ENCODE assay signal across 26 cellular contexts in genomic region chr5:13956441-13956840, GRCh38. TPM values are rescaled to one million over a fixed set of nuclear protein-coding genes. Genes with fewer than 3 reads are reported as not detected.
"Had no signal": no experiment of that assay in that cellular context is flagged by ENCODE, and none has a peak within 500 bp of the region (broad histone marks: within the 10 kb centered on the region; RNA-seq: fewer than 3 reads in every experiment).

No MANE protein-coding gene starts in this region.

- H3K4me1 ChIP-seq: adrenal gland, ascending aorta, breast epithelium, colonic mucosa, esophagus muscularis mucosa, left lung, tibial nerve had no signal

- H3K27ac ChIP-seq: adrenal gland, ascending aorta, breast epithelium, colonic mucosa, dorsolateral prefrontal cortex, esophagus muscularis mucosa, left lung, neutrophil, ovary, tibial nerve, WERI-Rb-1 had no signal

- H3K27me3 Mint-ChIP-seq: activated T-helper 17 cell treated with anti-CD3 and anti-CD28 coated beads, Interleukin-2, amount 50 U/mL, for 72 hours; effector memory CD8-positive, alpha-beta T cell had no signal

- H3K9me3 ChIP-seq: adrenal gland, ascending aorta, breast epithelium, colonic mucosa, esophagus muscularis mucosa, left lung, neutrophil, ovary, tibial nerve had no signal

- H3K36me3 Mint-ChIP-seq: activated naive CD8-positive, alpha-beta T cell; natural killer cell; stimulated activated effector memory CD8-positive, alpha-beta T cell treated with anti-CD3 and anti-CD28 coated beads, Interleukin-12 subunit alpha, Interleukin-12 subunit beta, amount 100 ng/mL, for 72 hours had no signal

- ATAC-seq: activated T-helper 17 cell treated with anti-CD3 and anti-CD28 coated beads, Interleukin-2, amount 50 U/mL, for 72 hours; effector memory CD8-positive, alpha-beta T cell; stimulated activated effector memory CD8-positive, alpha-beta T cell treated with anti-CD3 and anti-CD28 coated beads, Interleukin-12 subunit alpha, Interleukin-12 subunit beta, amount 100 ng/mL, for 72 hours had no signal

- H3K27me3 ChIP-seq: adrenal gland, ascending aorta, breast epithelium, colonic mucosa, left lung, ovary, tibial nerve had no signal

- H3K9me3 Mint-ChIP-seq: activated T-cell treated with anti-CD3 and anti-CD28 coated beads, Interleukin-2, amount 50 U/mL, for 24 hours; effector memory CD8-positive, alpha-beta T cell; stimulated activated naive CD8-positive, alpha-beta T cell treated with anti-CD3 and anti-CD28 coated beads, Interleukin-15, amount 100 ng/mL, for 72 hours; T-helper 2 cell treated with Interferon-gamma antibody and Interleukin-4, amounts not matched to agents 5 μg/mL and 100 μg/mL, for 36 hours had no signal

- H3K4me1 Mint-ChIP-seq: activated T-helper 17 cell treated with anti-CD3 and anti-CD28 coated beads, Interleukin-2, amount 50 U/mL, for 72 hours; central memory CD8-positive, alpha-beta T cell; natural killer cell; stimulated activated effector memory CD8-positive, alpha-beta T cell treated with anti-CD3 and anti-CD28 coated beads, Interleukin-12 subunit alpha, Interleukin-12 subunit beta, amount 100 ng/mL, for 72 hours; stimulated activated naive CD8-positive, alpha-beta T cell treated with anti-CD3 and anti-CD28 coated beads, Interleukin-15, amount 100 ng/mL, for 72 hours had no signal

- DNase-seq: activated CD4-positive, alpha-beta T cell treated with anti-CD3 and anti-CD28 coated beads, Interleukin-2, amount 50 U/mL, for 4 hours; activated CD4-positive, CD25-positive, alpha-beta regulatory T cell treated with anti-CD3 and anti-CD28 coated beads, Interleukin-2, amount 50 U/mL, for 72 hours; activated CD8-positive, alpha-beta memory T cell treated with anti-CD3 and anti-CD28 coated beads for 24 hours; activated CD8-positive, alpha-beta memory T cell treated with anti-CD3 and anti-CD28 coated beads, Interleukin-2, amount 50 U/mL, for 4 hours; activated T-cell treated with anti-CD3 and anti-CD28 coated beads, Interleukin-2, amount 50 U/mL, for 24 hours; adrenal gland; colonic mucosa; effector memory CD8-positive, alpha-beta T cell; left lung; natural killer cell; ovary; stimulated activated CD4-positive, alpha-beta T cell treated with anti-CD3 and anti-CD28 coated beads, Interleukin-2, amount 100 ng/mL, for 24 hours; stimulated activated naive CD8-positive, alpha-beta T cell treated with anti-CD3 and anti-CD28 coated beads, Interleukin-15, amount 100 ng/mL, for 72 hours had no signal

- H3K36me3 ChIP-seq: adrenal gland, ascending aorta, breast epithelium, colonic mucosa, esophagus muscularis mucosa, left lung, neutrophil, ovary, tibial nerve, WERI-Rb-1 had no signal

- H3K27ac Mint-ChIP-seq: activated naive CD8-positive, alpha-beta T cell; activated T-cell treated with anti-CD3 and anti-CD28 coated beads, Interleukin-2, amount 50 U/mL, for 24 hours; activated T-helper 17 cell treated with anti-CD3 and anti-CD28 coated beads, Interleukin-2, amount 50 U/mL, for 72 hours; effector memory CD8-positive, alpha-beta T cell; natural killer cell; stimulated activated effector memory CD8-positive, alpha-beta T cell treated with anti-CD3 and anti-CD28 coated beads, Interleukin-12 subunit alpha, Interleukin-12 subunit beta, amount 100 ng/mL, for 72 hours; stimulated activated naive CD8-positive, alpha-beta T cell treated with anti-CD3 and anti-CD28 coated beads, Interleukin-15, amount 100 ng/mL, for 72 hours; T-helper 2 cell treated with Interferon-gamma antibody and Interleukin-4, amounts not matched to agents 5 μg/mL and 100 μg/mL, for 36 hours had no signal

- H3K4me3 ChIP-seq: adrenal gland, ascending aorta, breast epithelium, colonic mucosa, dorsolateral prefrontal cortex, esophagus muscularis mucosa, left lung, lung, ovary, tibial nerve had no signal

- H3K4me3 Mint-ChIP-seq: activated naive CD8-positive, alpha-beta T cell; activated T-cell treated with anti-CD3 and anti-CD28 coated beads, Interleukin-2, amount 50 U/mL, for 24 hours; activated T-helper 17 cell treated with anti-CD3 and anti-CD28 coated beads, Interleukin-2, amount 50 U/mL, for 72 hours; central memory CD8-positive, alpha-beta T cell; effector memory CD8-positive, alpha-beta T cell; natural killer cell; stimulated activated effector memory CD8-positive, alpha-beta T cell treated with anti-CD3 and anti-CD28 coated beads, Interleukin-12 subunit alpha, Interleukin-12 subunit beta, amount 100 ng/mL, for 72 hours; stimulated activated naive CD8-positive, alpha-beta T cell treated with anti-CD3 and anti-CD28 coated beads, Interleukin-15, amount 100 ng/mL, for 72 hours; T-helper 2 cell treated with Interferon-gamma antibody and Interleukin-4, amounts not matched to agents 5 μg/mL and 100 μg/mL, for 36 hours had no signal

RNA-seq across cellular contexts. Expression of gene DNAH5, which starts 12.0 kb away (rescaled TPM):
- total RNA-seq: activated T-helper 17 cell treated with anti-CD3 and anti-CD28 coated beads, Interleukin-2, amount 50 U/mL, for 72 hours; natural killer cell had no signal
